8 cellular contexts compared by ENCODE assay signal in the genomic region with DNA sequence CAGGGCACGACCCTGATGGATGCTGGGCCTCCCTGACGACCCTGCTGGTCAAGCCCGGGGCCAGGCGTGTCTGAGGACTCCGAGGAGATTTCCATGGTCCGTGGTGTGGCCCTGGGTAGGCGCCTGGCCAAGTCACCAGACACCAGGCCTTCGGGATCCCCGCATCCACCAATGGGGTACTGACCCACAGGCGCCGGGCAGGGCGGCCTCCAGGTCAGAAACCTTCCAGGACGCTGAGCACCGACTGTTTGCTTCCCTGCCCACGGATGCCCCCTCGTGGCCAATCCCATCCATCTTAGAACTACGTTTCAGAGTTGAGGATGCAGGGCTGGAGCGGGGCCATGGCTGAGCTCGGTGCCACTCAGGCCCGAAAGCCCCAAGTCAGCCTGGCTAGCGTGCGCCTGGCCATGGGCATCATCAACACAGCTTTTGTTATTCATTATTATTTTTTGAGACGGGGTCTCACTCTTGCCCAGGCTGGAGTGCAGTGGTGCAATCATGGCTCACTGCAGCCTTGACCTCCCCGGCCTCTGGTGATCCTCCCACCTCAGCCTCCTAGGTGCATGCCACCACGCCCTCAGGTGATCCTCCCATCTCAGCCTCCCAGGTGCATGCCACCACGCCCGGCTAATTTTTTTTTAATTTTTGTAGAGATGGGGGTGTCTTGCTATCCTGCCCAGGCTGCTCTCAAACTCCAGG. TPM values are rescaled to one million over a fixed set of nuclear protein-coding genes. Genes with fewer than 3 reads are reported as not detected.
DNase-seq lines count a peak whose midpoint lies in the region; ATAC-seq, FAIRE-seq and TF ChIP-seq lines count a peak whose summit lies in the region.

No MANE protein-coding gene starts in this region.

- no peak for DNase-seq in AG04449 (ENCODE audit: low read depth, low spot score)
- DNase-seq in NCI-H446 treated with DMSO at 0.1 percent for 48 hours (lab: John Stamatoyannopoulos, UW), result peak; percentile 5
- DNase-seq in activated CD8-positive, alpha-beta T cell treated with anti-CD3 and anti-CD28 coated beads for 36 hours, result peak; percentile 72
- peak; percentile 65 for DNase-seq in endothelial cell of umbilical vein (ENCODE audit: low read depth, low spot score)
- peak; percentile 81 for DNase-seq in mesendoderm
- peak; percentile 14 to 17 for DNase-seq in stimulated activated CD8-positive, alpha-beta memory T cell treated with anti-CD3 and anti-CD28 coated beads, Interleukin-2, amount 100 ng/mL, for 1 hour (ENCODE audit: low read depth in 2 of 2)
- no peak for DNase-seq in cortex of kidney (lab: John Stamatoyannopoulos, UW)

- no peaks in the 10 kb centered on the region for H4K20me1 ChIP-seq in endothelial cell of umbilical vein (replicated peaks; ENCODE audit: control insufficient read depth, extremely low read depth, insufficient read depth, low read length)

- no TSS peak for BruUV-seq in endothelial cell of umbilical vein (replicated peaks; lab: Mats Ljungman, UMichigan)

- H2BK5ac ChIP-seq in mesendoderm (ENCODE audit: low read length), result no peak overlapping the region

- intact Hi-C loops in activated CD8-positive, alpha-beta T cell treated with anti-CD3 and anti-CD28 coated beads for 36 hours (cut with micrococcal nuclease), result no loop called here
- intact Hi-C loops in endothelial cell of umbilical vein (cut with micrococcal nuclease), result loop anchor here (1.0 to 2.0 kb wide), 4 partner anchors 72 to 230 kb away; no protein-coding TSS in a partner anchor

- no peaks in the 10 kb centered on the region for H3K36me3 ChIP-seq in endothelial cell of umbilical vein (ENCODE audit: control insufficient read depth in 2 of 2, extremely low read depth in 1 of 2, insufficient read depth in 2 of 2, low read length in 2 of 2)
- no peaks in the 10 kb centered on the region for H3K36me3 ChIP-seq in mesendoderm (ENCODE audit: control insufficient read depth, insufficient read depth, low read length)

- no peak overlapping the region for H4K5ac ChIP-seq in mesendoderm (ENCODE audit: low read length)

- POLR2A ChIA-PET in AG04449 (lab: Yijun Ruan, JAX) (no interaction called here), endothelial cell of umbilical vein (lab: Charles Lee) (no interaction called here)
- POLR2A ChIA-PET in activated CD8-positive, alpha-beta T cell treated with anti-CD3 and anti-CD28 coated beads for 36 hours (lab: Charles Lee), result interaction anchor here (1.1 kb wide), 1 partner anchor 13 kb away, joined by 3 read pairs; no protein-coding TSS in a partner anchor

- H3K4me3 Mint-ChIP-seq in activated CD8-positive, alpha-beta T cell treated with anti-CD3 and anti-CD28 coated beads for 36 hours, result no peak overlapping the region

- no peaks in the 10 kb centered on the region for H3K4me1 Mint-ChIP-seq in activated CD8-positive, alpha-beta T cell treated with anti-CD3 and anti-CD28 coated beads for 36 hours (ENCODE audit: low read depth)

- H3K4me1 ChIP-seq in endothelial cell of umbilical vein (ENCODE audit: control insufficient read depth, extremely low read depth, insufficient read depth, low read length) (no peaks in the 10 kb centered on the region), mesendoderm (ENCODE audit: control insufficient read depth, low read depth, low read length) (no peaks in the 10 kb centered on the region)

- H3K9ac ChIP-seq in endothelial cell of umbilical vein (replicated peaks; ENCODE audit: extremely low read depth, insufficient read depth, low read length), result no peak overlapping the region
- no peak overlapping the region for H3K9ac ChIP-seq in mesendoderm (ENCODE audit: low read length)

- no peaks in the 10 kb centered on the region for H3K36me3 Mint-ChIP-seq in activated CD8-positive, alpha-beta T cell treated with anti-CD3 and anti-CD28 coated beads for 36 hours (ENCODE audit: low read depth)

- H3K79me1 ChIP-seq in mesendoderm (ENCODE audit: low read length), result no peaks in the 10 kb centered on the region

- no peaks in the 10 kb centered on the region for H3K9me3 ChIP-seq in endothelial cell of umbilical vein (replicated peaks; ENCODE audit: control insufficient read depth, insufficient read depth, low read length)

- CTCF ChIA-PET in AG04449 (lab: Yijun Ruan, JAX), result interaction anchor here (0.7 to 5.4 kb wide), 32 partner anchors 10 to 235 kb away, joined by 3 to 68 read pairs (median 5); a partner anchor contains a TSS
- CTCF ChIA-PET in activated CD8-positive, alpha-beta T cell treated with anti-CD3 and anti-CD28 coated beads for 36 hours (lab: Charles Lee), result interaction anchor here (0.8 to 4.0 kb wide), 5 partner anchors 11 to 229 kb away, joined by 3 to 34 read pairs (median 10); no protein-coding TSS in a partner anchor
- CTCF ChIA-PET in endothelial cell of umbilical vein (lab: Charles Lee), result interaction anchor here (0.6 to 3.7 kb wide), 30 partner anchors 9 to 268 kb away, joined by 3 to 83 read pairs (median 5); a partner anchor contains a TSS

- peak; percentile 87 for FAIRE-seq in endothelial cell of umbilical vein (lab: Jason Lieb, UNC)

- no peak overlapping the region for H2BK15ac ChIP-seq in mesendoderm (replicated peaks; ENCODE audit: low read depth)

- ATAC-seq in GM18511 (IDR thresholded peaks at IDR 0.05; ENCODE audit: unreplicated experiment), result peak; percentile 52
- peak; percentile 64 for ATAC-seq in activated CD8-positive, alpha-beta T cell treated with anti-CD3 and anti-CD28 coated beads for 36 hours

- no peak overlapping the region for H3K4me3 ChIP-seq in AG04449 (ENCODE audit: low read depth, low read length)
- no peak overlapping the region for H3K4me3 ChIP-seq in endothelial cell of umbilical vein (replicated peaks in 1 of 3; ENCODE audit: insufficient read depth in 1 of 3, low read depth in 1 of 3, low read length in 3 of 3)
- H3K4me3 ChIP-seq in mesendoderm (ENCODE audit: low read length), result no peak overlapping the region

- no peak overlapping the region for H3K4me2 ChIP-seq in endothelial cell of umbilical vein (ENCODE audit: insufficient read depth, low read length)
- no peak overlapping the region for H3K4me2 ChIP-seq in mesendoderm (ENCODE audit: low read length)

- no peak overlapping the region for H2BK120ac ChIP-seq in mesendoderm (ENCODE audit: low read depth, low read length)

- no peak overlapping the region for H3K27ac Mint-ChIP-seq in activated CD8-positive, alpha-beta T cell treated with anti-CD3 and anti-CD28 coated beads for 36 hours

- no peak overlapping the region for H2AK5ac ChIP-seq in mesendoderm (ENCODE audit: low read length)

- no peaks in the 10 kb centered on the region for H3K9me3 Mint-ChIP-seq in activated CD8-positive, alpha-beta T cell treated with anti-CD3 and anti-CD28 coated beads for 36 hours

- H4K8ac ChIP-seq in mesendoderm (ENCODE audit: low read depth, low read length), result no peak overlapping the region

- H3K79me2 ChIP-seq in endothelial cell of umbilical vein (ENCODE audit: control insufficient read depth, insufficient read depth, low read length) (no peaks in the 10 kb centered on the region), mesendoderm (ENCODE audit: control insufficient read depth, insufficient read depth, low read length) (no peaks in the 10 kb centered on the region)

- no peak overlapping the region for H2AFZ ChIP-seq in endothelial cell of umbilical vein (ENCODE audit: low read depth, low read length)

- dilution Hi-C loops in endothelial cell of umbilical vein (cut with MboI; ENCODE audit: extremely low pct_ligation_motif_present, low sequenced_read_pairs), result no loop called here

- H3K9me1 ChIP-seq in endothelial cell of umbilical vein (replicated peaks; ENCODE audit: control insufficient read depth, extremely low read depth, insufficient read depth, low read length), result no peaks in the 10 kb centered on the region

- TF ChIP-seq CTCF in AG04449 (IDR thresholded peaks at IDR 0.05; ENCODE audit: insufficient read depth, low read length, missing control alignments), result peak; percentile 85
- TF ChIP-seq CTCF in activated CD8-positive, alpha-beta T cell treated with anti-CD3 and anti-CD28 coated beads for 36 hours (IDR thresholded peaks at IDR 0.05), result peak; percentile 70
- TF ChIP-seq CTCF in endothelial cell of umbilical vein (IDR thresholded peaks at IDR 0.05; ENCODE audit: extremely low read depth in 1 of 2, insufficient read depth in 1 of 2, low read depth in 1 of 2, low read length in 2 of 2), result peak; percentile 65 to 83

- no peak for TF ChIP-seq POLR2A in endothelial cell of umbilical vein (IDR thresholded peaks at IDR 0.05; ENCODE audit: low read depth, low read length)

- H3K27ac ChIP-seq in endothelial cell of umbilical vein (ENCODE audit: insufficient read depth, low read depth, low read length) (no peak overlapping the region), mesendoderm (ENCODE audit: low read depth, low read length) (no peak overlapping the region)

- H3K23ac ChIP-seq in mesendoderm (ENCODE audit: low read length), result peak overlapping the region; percentile 94

- H3K18ac ChIP-seq in mesendoderm (ENCODE audit: low read length), result no peak overlapping the region

- H3K27me3 Mint-ChIP-seq in activated CD8-positive, alpha-beta T cell treated with anti-CD3 and anti-CD28 coated beads for 36 hours, result peaks cover 5% of the 10 kb centered on the region

- H3K27me3 ChIP-seq in endothelial cell of umbilical vein (ENCODE audit: control insufficient read depth in 2 of 2, insufficient read depth in 2 of 2, low read length in 2 of 2) (no peaks in the 10 kb centered on the region), mesendoderm (ENCODE audit: insufficient read depth, low read length, poor library complexity) (no peaks in the 10 kb centered on the region)

- no peak overlapping the region for H3K4ac ChIP-seq in mesendoderm (ENCODE audit: low read depth, low read length)

- WGBS in mesendoderm (ENCODE audit: extremely low coverage, insufficient coverage, low lambda C conversion rate), result no CpG with 5 or more reads among the region's 27 CpGs

- no peak overlapping the region for H3K56ac ChIP-seq in mesendoderm (ENCODE audit: low read length)

RNA-seq across cellular contexts. Expression of a gene that starts 7.1 kb away (rescaled TPM):
- total RNA-seq in activated CD8-positive, alpha-beta T cell treated with anti-CD3 and anti-CD28 coated beads for 36 hours, result under 1 TPM; 0.11 to 0.14 TPM
- total RNA-seq in endothelial cell of umbilical vein, result not detected in 2 replicates
- polyA plus RNA-seq in endothelial cell of umbilical vein, result not detected in 2 replicates
- not detected in 2 replicates for polyA plus RNA-seq in endothelial cell of umbilical vein (2011; cell fraction: cytosol; rRNA removed)
- polyA plus RNA-seq in endothelial cell of umbilical vein (2011; cell fraction: nucleus; rRNA removed), result not detected in 2 replicates
- polyA plus RNA-seq in endothelial cell of umbilical vein (2012), result 0.09 and 0.10 TPM in 2 replicates
- polyA minus RNA-seq in endothelial cell of umbilical vein, result not detected in 2 replicates
- not detected for polyA minus RNA-seq in endothelial cell of umbilical vein (2011; cell fraction: cytosol; rRNA and poly(A)+ RNA removed)
- not detected in 2 replicates for polyA minus RNA-seq in endothelial cell of umbilical vein (2011; cell fraction: nucleus; rRNA and poly(A)+ RNA removed)
- polyA plus RNA-seq in mesendoderm (2013, experiment 1 of 2), result 0.28 TPM
- 0.34 TPM for polyA plus RNA-seq in mesendoderm (2013, experiment 2 of 2)

RNA-seq across cellular contexts. Expression of a gene that starts 49.2 kb away (rescaled TPM):
- 10 to 100 TPM; 30.3 to 32.3 TPM for total RNA-seq in activated CD8-positive, alpha-beta T cell treated with anti-CD3 and anti-CD28 coated beads for 36 hours
- total RNA-seq in endothelial cell of umbilical vein, result 277 and 280 TPM in 2 replicates
- 143 and 192 TPM in 2 replicates for polyA plus RNA-seq in endothelial cell of umbilical vein
- 79.9 and 112 TPM in 2 replicates for polyA plus RNA-seq in endothelial cell of umbilical vein (2011; cell fraction: cytosol; rRNA removed)
- polyA plus RNA-seq in endothelial cell of umbilical vein (2011; cell fraction: nucleus; rRNA removed), result 107 and 132 TPM in 2 replicates
- 116 and 150 TPM in 2 replicates for polyA plus RNA-seq in endothelial cell of umbilical vein (2012)
- polyA minus RNA-seq in endothelial cell of umbilical vein, result 107 and 122 TPM in 2 replicates
- 4.9 TPM for polyA minus RNA-seq in endothelial cell of umbilical vein (2011; cell fraction: cytosol; rRNA and poly(A)+ RNA removed)
- 45.1 and 83.7 TPM in 2 replicates for polyA minus RNA-seq in endothelial cell of umbilical vein (2011; cell fraction: nucleus; rRNA and poly(A)+ RNA removed)
- polyA plus RNA-seq in mesendoderm (2013, experiment 1 of 2), result 98.9 TPM
- 97.0 TPM for polyA plus RNA-seq in mesendoderm (2013, experiment 2 of 2)

Comparison
In these comparisons a context has a peak if more than half of its experiments do, and no peak if none do; other contexts are left out.
1. DNase-seq: peak in NCI-H446 treated with DMSO at 0.1 percent for 48 hours (single experiment), activated CD8-positive, alpha-beta T cell treated with anti-CD3 and anti-CD28 coated beads for 36 hours (single experiment), endothelial cell of umbilical vein (single experiment), mesendoderm (single experiment) and stimulated activated CD8-positive, alpha-beta memory T cell treated with anti-CD3 and anti-CD28 coated beads, Interleukin-2, amount 100 ng/mL, for 1 hour (2 of 2); none in AG04449 (single experiment) and cortex of kidney (single experiment).
2. Peak in every context shown above with its lines, with median percentiles within 50 percentile points of each other: CTCF ChIP-seq.